In genomic region chr1:209784276-209785169, GRCh38 we compare ENCODE assay signal across 8 cellular contexts. TPM values are rescaled to one million over a fixed set of nuclear protein-coding genes. Genes with fewer than 3 reads are reported as not detected.
A peak's percentile ranks its signal among the peaks of the same experiment; 100 is the strongest.
DNase-seq lines count a peak whose midpoint lies in the region; ATAC-seq and TF ChIP-seq lines count a peak whose summit lies in the region.

C1orf74 (minus strand) TSS chr1:209784559; CDS start chr1:209783634, 925 bp downstream.

- intact Hi-C loops in vagina (cut with DNase I): no loop called here

- ATAC-seq in GM18508 (IDR thresholded peaks at IDR 0.05; ENCODE audit: insufficient read depth, unreplicated experiment) (peak; percentile 88), HG02981 (IDR thresholded peaks at IDR 0.05; ENCODE audit: unreplicated experiment) (peak; percentile 100)

- H3K27ac ChIP-seq in vagina: peak within 1 kb of the TSS; percentile 89

- DNase-seq in NCI-H2029 (lab: John Stamatoyannopoulos, UW): peak; percentile 95
- peak; percentile 99 for DNase-seq in T-helper 9 cell
- DNase-seq in astrocyte of the hippocampus (ENCODE audit: low read depth, low spot score): peak; percentile 99
- peak; percentile 97 for DNase-seq in hepatic stellate cell (ENCODE audit: low spot score)
- peak; percentile 98 for DNase-seq in putamen (ENCODE audit: low spot score)
- peak in 1 of 2 donors; percentile 98 for DNase-seq in vagina (ENCODE audit: extremely low spot score in 2 of 2)

- H3K4me3 ChIP-seq in vagina: peak within 1 kb of the TSS; percentile 56 to 69

- no peaks in the 10 kb centered on the region for H3K36me3 ChIP-seq in vagina

- no peaks in the 10 kb centered on the region for H3K9me3 ChIP-seq in vagina

- no peaks in the 10 kb centered on the region for H3K27me3 ChIP-seq in vagina

- H3K4me1 ChIP-seq in vagina: peaks cover 28% of the 10 kb centered on the region

- TF ChIP-seq CTCF in vagina (IDR thresholded peaks at IDR 0.05): peak in 1 of 3 experiments; percentile 1

- peak in 1 of 2 donors; percentile 56 for TF ChIP-seq POLR2A in vagina (IDR thresholded peaks at IDR 0.05)

RNA-seq across cellular contexts. Expression of gene C1orf74, which starts in this region (rescaled TPM):
- total RNA-seq in vagina: 2.0 TPM
